In the genomic region with DNA sequence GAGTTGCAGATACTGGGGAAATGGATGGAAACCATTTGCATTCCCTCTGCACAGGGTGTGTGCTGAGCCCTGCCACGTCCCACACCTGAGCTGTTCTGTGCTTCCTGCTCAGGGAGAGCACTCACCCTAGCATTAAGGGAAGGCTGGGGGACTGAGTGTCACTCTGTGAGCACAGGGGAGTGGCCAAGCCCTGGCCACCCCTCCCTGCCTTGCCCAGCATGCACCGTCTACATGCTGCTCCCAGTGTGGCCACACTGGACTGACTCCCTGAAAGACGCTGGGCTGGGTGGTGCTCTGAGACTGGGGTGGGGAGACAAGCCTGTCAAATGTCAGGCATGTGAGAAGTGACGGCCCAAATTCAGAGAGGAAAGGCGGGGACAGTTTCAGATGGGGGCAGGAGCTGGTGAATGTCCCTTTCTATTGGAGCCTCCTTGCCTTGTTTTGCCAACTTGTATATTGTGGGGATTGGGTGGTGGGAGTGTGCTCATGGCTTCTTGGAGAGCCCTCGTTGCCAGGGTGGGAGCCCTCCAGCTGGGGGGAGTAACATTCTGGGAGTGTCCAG, we compare ENCODE assay signal across 20 cellular contexts.
DNase-seq lines count a peak whose midpoint lies in the region; ATAC-seq, FAIRE-seq and TF ChIP-seq lines count a peak whose summit lies in the region.
"Had no signal": no experiment of that assay in that cellular context is flagged by ENCODE, and none has a peak within 500 bp of the region (broad histone marks: within the 10 kb centered on the region; RNA-seq: fewer than 3 reads in every experiment).

No MANE protein-coding gene starts in this region.

- H2AFZ ChIP-seq in H1 (ENCODE audit: low read length): no peak overlapping the region; the same call in 1 of the 2 replicates
- H2AFZ ChIP-seq: PC-9 had no signal

- H4K5ac ChIP-seq in H1 (ENCODE audit: insufficient read length, low read depth, low read length) (no peak overlapping the region), mesendoderm (ENCODE audit: low read length) (no peak overlapping the region)

- H3K9me3 ChIP-seq in H1 (ENCODE audit: insufficient read depth in 2 of 2, low read depth in 1 of 2, low read length in 1 of 2): peaks cover 8% of the 10 kb centered on the region in 2 experiments; a peak in 3 of 4 replicates
- no peaks in the 10 kb centered on the region for H3K9me3 ChIP-seq in upper lobe of right lung
- no peaks in the 10 kb centered on the region for H3K9me3 ChIP-seq in stomach
- H3K9me3 ChIP-seq: BE2C, Caco-2 had no signal

- H3K9ac ChIP-seq in H1 (replicated peaks in 1 of 4; ENCODE audit: extremely low read depth in 1 of 4, low read depth in 3 of 4, low read length in 3 of 4) (no peak overlapping the region), mesendoderm (ENCODE audit: low read length) (no peak overlapping the region)
- H3K9ac ChIP-seq: KMS-11 had no signal

- H3K27me3 ChIP-seq in H1 (replicated peaks in 1 of 4; ENCODE audit: control insufficient read depth in 3 of 4, extremely low read depth in 1 of 4, insufficient read depth in 3 of 4, low read length in 3 of 4) (no peaks in the 10 kb centered on the region), mesendoderm (ENCODE audit: insufficient read depth, low read length, poor library complexity) (no peaks in the 10 kb centered on the region), upper lobe of right lung (no peaks in the 10 kb centered on the region), stomach (peaks cover 0 to 5% (median 0%) of the 10 kb centered on the region in 3 donors)
- H3K27me3 ChIP-seq: BE2C had no signal

- TF ChIP-seq POLR2A in H1 (IDR thresholded peaks at IDR 0.05; ENCODE audit: control extremely low read depth in 1 of 2, low read depth in 2 of 2, low read length in 2 of 2) (no peak), stomach (IDR thresholded peaks at IDR 0.05) (no peak)

- no peaks in the 10 kb centered on the region for H4K20me1 ChIP-seq in H1 (replicated peaks in 1 of 2; ENCODE audit: control insufficient read depth in 1 of 2, insufficient read depth in 2 of 2, low read length in 2 of 2)

- 94% methylated on average over 6 of the region's 6 CpGs; no CpG with 5 or more reads in 1 of the 2 experiments for WGBS in H1 (ENCODE audit: extremely low coverage in 1 of 2, insufficient coverage in 1 of 2, insufficient read length in 1 of 2, insufficient replicate concordance in 2 of 2, low coverage in 1 of 2, low lambda C conversion rate in 2 of 2, missing lambda C conversion rate in 1 of 2), 2 experiments
- WGBS in mesendoderm (ENCODE audit: extremely low coverage, insufficient coverage, low lambda C conversion rate): no CpG with 5 or more reads among the region's 6 CpGs
- 54 to 77% (median 60%) methylated on average over 6 of the region's 6 CpGs for WGBS in stomach, 5 donors

- no peak overlapping the region for H3K27ac ChIP-seq in H1 (ENCODE audit: low read depth, low read length)
- H3K27ac ChIP-seq in mesendoderm (ENCODE audit: low read depth, low read length): no peak overlapping the region
- no peak overlapping the region for H3K27ac ChIP-seq in upper lobe of right lung
- no peak overlapping the region for H3K27ac ChIP-seq in stomach
- H3K27ac ChIP-seq: KMS-11, PC-9 had no signal

- TF ChIP-seq EP300 in H1 (IDR thresholded peaks at IDR 0.05; ENCODE audit: borderline replicate concordance in 1 of 2, low read depth in 2 of 2, low read length in 2 of 2) (no peak), stomach (IDR thresholded peaks at IDR 0.05) (no peak)

- H2BK120ac ChIP-seq in H1 (replicated peaks; ENCODE audit: low read depth, low read length) (no peak overlapping the region), mesendoderm (ENCODE audit: low read depth, low read length) (no peak overlapping the region)

- TF ChIP-seq CTCF in H1 (IDR thresholded peaks at IDR 0.05; ENCODE audit: control extremely low read depth in 1 of 3, insufficient read depth in 1 of 3, low read depth in 1 of 3, low read length in 3 of 3) (no peak), upper lobe of right lung (IDR thresholded peaks at IDR 0.05) (no peak), stomach (IDR thresholded peaks at IDR 0.05) (no peak)

- DNase-seq in left ventricle myocardium superior: peak; percentile 10
- DNase-seq in cardiac septum (ENCODE audit: low spot score): no peak
- DNase-seq in H1 (ENCODE audit: low read depth in 1 of 2, low spot score in 2 of 2): no peak
- DNase-seq in mesendoderm: no peak
- peak; percentile 51 for DNase-seq in upper lobe of right lung
- DNase-seq in NCI-H1930 (lab: John Stamatoyannopoulos, UW): no peak
- DNase-seq in stomach: no peak
- DNase-seq: 8988T; BE2C; CD4-positive, alpha-beta T cell; GDM1; MV-4-11; NCI-H1417; NCI-H187; NCI-H226; NCI-H524 treated with DMSO at 0.1 percent for 48 hours; PC-9 had no signal

- H2BK5ac ChIP-seq in H1 (ENCODE audit: low read depth, low read length) (no peak overlapping the region), mesendoderm (ENCODE audit: low read length) (no peak overlapping the region)

- H3K79me1 ChIP-seq in H1 (ENCODE audit: low read depth, low read length) (no peaks in the 10 kb centered on the region), mesendoderm (ENCODE audit: low read length) (no peaks in the 10 kb centered on the region)

- no peak overlapping the region for H3K14ac ChIP-seq in H1 (ENCODE audit: insufficient read length)

- H2BK15ac ChIP-seq in H1 (ENCODE audit: low read length) (peak overlapping the region; percentile 92; the same call in 1 of the 2 replicates), mesendoderm (replicated peaks; ENCODE audit: low read depth) (no peak overlapping the region)

- TF ChIP-seq RAD21 in H1 (IDR thresholded peaks at IDR 0.05 in 1 of 2, conservative IDR thresholded peaks at IDR 0.05 in 1 of 2; ENCODE audit: low read depth in 2 of 2, low read length in 2 of 2): no peak

- CTCF ChIA-PET in H1 (lab: Charles Lee; ENCODE audit: partially characterized antibody): interaction anchor here (1.1 to 2.0 kb wide), 3 partner anchors 10 to 55 kb away, joined by 3 to 7 read pairs (median 5); no protein-coding TSS in a partner anchor

- intact Hi-C loops in left ventricle myocardium superior (cut with micrococcal nuclease): no loop called here
- intact Hi-C loops in cardiac septum (cut with DNase I): no loop called here
- intact Hi-C loops in upper lobe of right lung (cut with DNase I): no loop called here
- intact Hi-C loops in stomach (cut with DNase I; ENCODE audit: low total_unique reads): no loop called here

- H3K4me2 ChIP-seq in H1 (ENCODE audit: insufficient read depth in 1 of 2, low read depth in 2 of 2, low read length in 2 of 2) (no peak overlapping the region), mesendoderm (ENCODE audit: low read length) (no peak overlapping the region)
- H3K4me2 ChIP-seq: KMS-11, PC-9 had no signal

- H3K56ac ChIP-seq in H1 (replicated peaks; ENCODE audit: insufficient read length, low read depth, low read length) (no peak overlapping the region), mesendoderm (ENCODE audit: low read length) (peak overlapping the region; percentile 25)

- H2BK12ac ChIP-seq in H1 (ENCODE audit: low read depth, low read length): peak overlapping the region; percentile 39; the same call in 1 of the 2 replicates

- H3K23me2 ChIP-seq in H1 (ENCODE audit: low read depth, low read length): no peaks in the 10 kb centered on the region

- POLR2A ChIA-PET in H1 (lab: Charles Lee; ENCODE audit: partially characterized antibody): interaction anchor here (2.4 kb wide), 1 partner anchor 10 kb away, joined by 6 read pairs; no protein-coding TSS in a partner anchor

- H2BK20ac ChIP-seq in H1 (ENCODE audit: low read length): peak overlapping the region; percentile 32; the same call in 1 of the 2 replicates

- no peak overlapping the region for H2AK5ac ChIP-seq in H1 (ENCODE audit: low read depth, low read length)
- no peak overlapping the region for H2AK5ac ChIP-seq in mesendoderm (ENCODE audit: low read length)

- no peak overlapping the region for H4K91ac ChIP-seq in H1 (replicated peaks; ENCODE audit: insufficient read length, low read length)

- H3K23ac ChIP-seq in H1 (ENCODE audit: insufficient read length) (no peak overlapping the region), mesendoderm (ENCODE audit: low read length) (no peak overlapping the region)

- no peak for FAIRE-seq in H1 (lab: Jason Lieb, UNC)

- H4K8ac ChIP-seq in H1 (ENCODE audit: extremely low read depth, insufficient read depth, low read length): peak overlapping the region; percentile 82
- H4K8ac ChIP-seq in mesendoderm (ENCODE audit: low read depth, low read length): no peak overlapping the region

- no peak for ATAC-seq in left ventricle myocardium superior
- no peak for ATAC-seq in upper lobe of right lung
- ATAC-seq in GM19467 (IDR thresholded peaks at IDR 0.05; ENCODE audit: unreplicated experiment): no peak

- H3K4ac ChIP-seq in H1 (replicated peaks; ENCODE audit: insufficient read length, low read depth, low read length) (peak overlapping the region; percentile 21), mesendoderm (ENCODE audit: low read depth, low read length) (no peak overlapping the region)

- H3K36me3 ChIP-seq in H1 (ENCODE audit: control insufficient read depth in 2 of 4, insufficient read depth in 4 of 4, low read length in 3 of 4) (no peaks in the 10 kb centered on the region), mesendoderm (ENCODE audit: control insufficient read depth, insufficient read depth, low read length) (no peaks in the 10 kb centered on the region), upper lobe of right lung (no peaks in the 10 kb centered on the region), stomach (no peaks in the 10 kb centered on the region)
- H3K36me3 ChIP-seq: BE2C had no signal

- no peak overlapping the region for H3K4me3 ChIP-seq in H1 (ENCODE audit: extremely low read depth in 1 of 4, insufficient read depth in 2 of 4, low read depth in 3 of 4, low read length in 4 of 4)
- H3K4me3 ChIP-seq in mesendoderm (ENCODE audit: low read length): no peak overlapping the region
- no peak overlapping the region for H3K4me3 ChIP-seq in upper lobe of right lung
- H3K4me3 ChIP-seq in stomach: no peak overlapping the region
- H3K4me3 ChIP-seq: PC-9 had no signal

- H3K4me1 ChIP-seq in H1 (replicated peaks in 1 of 4; ENCODE audit: control insufficient read depth in 3 of 4, insufficient read depth in 4 of 4, low read length in 3 of 4) (no peaks in the 10 kb centered on the region; a peak in 1 of 7 replicates), mesendoderm (ENCODE audit: control insufficient read depth, low read depth, low read length) (no peaks in the 10 kb centered on the region), upper lobe of right lung (peaks cover 2% of the 10 kb centered on the region), stomach (no peaks in the 10 kb centered on the region)
- H3K4me1 ChIP-seq: BE2C, Caco-2 had no signal

- H3K18ac ChIP-seq in H1 (ENCODE audit: extremely low read depth, low read length) (no peak overlapping the region), mesendoderm (ENCODE audit: low read length) (no peak overlapping the region)

- H3K79me2 ChIP-seq in H1 (ENCODE audit: control insufficient read depth in 1 of 2, insufficient read depth in 2 of 2, low read length in 2 of 2) (no peaks in the 10 kb centered on the region), mesendoderm (ENCODE audit: control insufficient read depth, insufficient read depth, low read length) (no peaks in the 10 kb centered on the region)

TF ChIP-seq in H1, 55 proteins besides CTCF, POLR2A, EP300 and RAD21 (continues in another document):
- TF ChIP-seq CREB1 (IDR thresholded peaks at IDR 0.05) (no peak), TAF1 (IDR thresholded peaks at IDR 0.05; ENCODE audit: low read depth, low read length) (no peak), EZH2 (IDR thresholded peaks at IDR 0.05; ENCODE audit: low read depth, low read length, severe bottlenecking) (no peak)

Comparison
In these comparisons a context has a peak if more than half of its experiments do, and no peak if none do; other contexts are left out.
1. DNase-seq: peak in left ventricle myocardium superior (single experiment) and upper lobe of right lung (single experiment); none in cardiac septum (single experiment), H1 (0 of 2), mesendoderm (single experiment), NCI-H1930 (0 of 2) and stomach (single experiment).